ENCODE assay signal across 23 cellular contexts in genomic region chr12:56350662-56351061, GRCh38. TPM values are rescaled to one million over a fixed set of nuclear protein-coding genes. Genes with fewer than 3 reads are reported as not detected.
"Had no signal": no experiment of that assay in that cellular context is flagged by ENCODE, and none has a peak within 500 bp of the region (broad histone marks: within the 10 kb centered on the region; RNA-seq: fewer than 3 reads in every experiment).

No MANE protein-coding gene starts in this region.

- H3K4me3 ChIP-seq: coronary artery, esophagus squamous epithelium, pancreas, right lobe of liver, smooth muscle cell, tibial nerve, uterus had no signal

- H3K4me1 ChIP-seq: esophagus squamous epithelium, pancreas, tibial nerve, uterus had no signal

- H3K27me3 Mint-ChIP-seq: central memory CD8-positive, alpha-beta T cell had no signal

- H3K36me3 ChIP-seq: uterus had no signal

- H3K9me3 Mint-ChIP-seq: activated T-cell treated with anti-CD3 and anti-CD28 coated beads, Interleukin-2, amount 50 U/mL, for 4 hours; central memory CD8-positive, alpha-beta T cell; natural killer cell had no signal

- H3K4me2 ChIP-seq: smooth muscle cell had no signal

- FAIRE-seq: pancreas had no signal

- H3K27ac ChIP-seq: coronary artery, esophagus squamous epithelium, neutrophil, pancreas, right lobe of liver, tibial nerve, uterus, VCaP had no signal

- H3K27me3 ChIP-seq: esophagus squamous epithelium, neutrophil, pancreas, right lobe of liver, tibial nerve, uterus had no signal

- DNase-seq: activated CD4-positive, CD25-positive, alpha-beta regulatory T cell treated with anti-CD3 and anti-CD28 coated beads, Interleukin-2, amount 50 U/mL, for 72 hours; activated effector memory CD4-positive, alpha-beta T cell treated with anti-CD3 and anti-CD28 coated beads, Interleukin-2, amount 50 U/mL, for 16 hours; activated T-cell treated with anti-CD3 and anti-CD28 coated beads, Interleukin-2, amount 50 U/mL, for 4 hours; anterior cingulate cortex; esophagus squamous epithelium; left cardiac atrium; mesendoderm; natural killer cell; pancreas; right lobe of liver; SIG-M5; stimulated activated naive CD8-positive, alpha-beta T cell treated with anti-CD3 and anti-CD28 coated beads, Interleukin-15, Interleukin-2, amounts not matched to agents 100 U/mL and 50 U/mL, for 24 hours; substantia nigra; T-helper 2 cell; uterus had no signal

- H3K4me1 Mint-ChIP-seq: central memory CD8-positive, alpha-beta T cell; natural killer cell had no signal

- H3K9me3 ChIP-seq: esophagus squamous epithelium, neutrophil, pancreas, right lobe of liver, tibial nerve, uterus had no signal

- ATAC-seq: activated T-cell treated with anti-CD3 and anti-CD28 coated beads, Interleukin-2, amount 50 U/mL, for 4 hours; left cardiac atrium; natural killer cell; pancreas; right lobe of liver; stimulated activated naive CD8-positive, alpha-beta T cell treated with anti-CD3 and anti-CD28 coated beads, Interleukin-15, Interleukin-2, amounts not matched to agents 100 U/mL and 50 U/mL, for 24 hours had no signal

- H3K4me3 Mint-ChIP-seq: activated T-cell treated with anti-CD3 and anti-CD28 coated beads, Interleukin-2, amount 50 U/mL, for 4 hours; central memory CD8-positive, alpha-beta T cell; natural killer cell had no signal

RNA-seq across cellular contexts. Expression of gene IL23A, which starts 12.0 kb away (rescaled TPM):
- total RNA-seq: glomerular endothelial cell, left cardiac atrium, right lobe of liver, tibial nerve had no signal

RNA-seq across cellular contexts. Expression of gene APOF, which starts 12.0 kb away (rescaled TPM):
- total RNA-seq: esophagus squamous epithelium, glomerular endothelial cell, left cardiac atrium, lower leg skin, natural killer cell, smooth muscle cell, tibial nerve, uterus had no signal
- polyA plus RNA-seq: smooth muscle cell had no signal
